ENCODE assay signal across 8 cellular contexts in genomic region chr3:25648107-25648535, GRCh38. TPM values are rescaled to one million over a fixed set of nuclear protein-coding genes. Genes with fewer than 3 reads are reported as not detected.
DNase-seq lines count a peak whose midpoint lies in the region; TF ChIP-seq lines count a peak whose summit lies in the region.

No MANE protein-coding gene starts in this region.

- H2AFZ ChIP-seq in H9 (ENCODE audit: low read length) = no peak overlapping the region

- H3K4me2 ChIP-seq in H9 (ENCODE audit: insufficient read depth, insufficient read length, low read length) = no peak overlapping the region

- H3K27ac ChIP-seq in H9 (ENCODE audit: insufficient read length, low read depth, low read length) = no peak overlapping the region

- H3K14ac ChIP-seq in H9 (ENCODE audit: insufficient read depth, low read length) = no peak overlapping the region

- peaks cover 15 to 20% of the 10 kb centered on the region in 2 experiments for H3K9me3 Mint-ChIP-seq in H9
- H3K9me3 Mint-ChIP-seq in activated T-helper 2 cell treated with anti-CD3 and anti-CD28 coated beads, Interferon-gamma antibody, Interleukin-2, Interleukin-4, amounts not matched to agents 10 μg/mL and 5 μg/mL and 100 μg/mL, durations not matched to agents 14 hours and 24 hours and 36 hours = peaks cover 25% of the 10 kb centered on the region
- peaks cover 15% of the 10 kb centered on the region for H3K9me3 Mint-ChIP-seq in osteocyte (ENCODE audit: unreplicated experiment)
- H3K9me3 Mint-ChIP-seq in type B pancreatic cell = peaks cover 18% of the 10 kb centered on the region

- no peak overlapping the region for H2BK120ac ChIP-seq in H9 (ENCODE audit: low read depth, low read length, poor library complexity, severe bottlenecking)

- no peak overlapping the region for H3T11ph ChIP-seq in H9 (ENCODE audit: low read length)

- intact Hi-C loops in activated T-helper 2 cell treated with anti-CD3 and anti-CD28 coated beads, Interferon-gamma antibody, Interleukin-2, Interleukin-4, amounts not matched to agents 10 μg/mL and 5 μg/mL and 100 μg/mL, durations not matched to agents 14 hours and 24 hours and 36 hours (cut with micrococcal nuclease) = loop anchor here (1.0 to 5.0 kb wide), 5 partner anchors 15 to 1065 kb away; partner anchors contain the start of gene NGLY1

- H3K23me2 ChIP-seq in H9 (ENCODE audit: insufficient read length, low read depth, low read length, poor library complexity, severe bottlenecking) = no peaks in the 10 kb centered on the region

- no peaks in the 10 kb centered on the region; the same call in 1 of the 2 replicates for H3K4me1 ChIP-seq in H9 (ENCODE audit: insufficient read depth, low read length)

- peaks cover 26 to 57% (median 35%) of the 10 kb centered on the region in 3 experiments for H3K36me3 Mint-ChIP-seq in H9 (ENCODE audit: insufficient read depth in 1 of 3, low read depth in 3 of 3)
- H3K36me3 Mint-ChIP-seq in activated T-helper 2 cell treated with anti-CD3 and anti-CD28 coated beads, Interferon-gamma antibody, Interleukin-2, Interleukin-4, amounts not matched to agents 10 μg/mL and 5 μg/mL and 100 μg/mL, durations not matched to agents 14 hours and 24 hours and 36 hours (ENCODE audit: low read depth) = peaks cover 49% of the 10 kb centered on the region
- H3K36me3 Mint-ChIP-seq in osteocyte (ENCODE audit: unreplicated experiment) = peaks cover 25% of the 10 kb centered on the region
- peaks cover 44% of the 10 kb centered on the region for H3K36me3 Mint-ChIP-seq in type B pancreatic cell

- H3K56ac ChIP-seq in H9 (ENCODE audit: insufficient read length, low read depth, low read length) = no peak overlapping the region

- H3K4ac ChIP-seq in H9 (ENCODE audit: low read depth, low read length) = no peak overlapping the region

- no peak overlapping the region for H4K5ac ChIP-seq in H9 (ENCODE audit: insufficient read length, low read depth, low read length)

- H2BK15ac ChIP-seq in H9 (ENCODE audit: low read depth, low read length) = no peak overlapping the region

- H4K20me1 ChIP-seq in H9 (ENCODE audit: control insufficient read depth, insufficient read depth, insufficient read length) = no peaks in the 10 kb centered on the region

- no peak overlapping the region for H3K4me3 ChIP-seq in LNCaP clone FGC (ENCODE audit: low read depth, low read length)

- no peak overlapping the region for H4K8ac ChIP-seq in H9 (replicated peaks; ENCODE audit: insufficient read length, low read depth, low read length)

- H3K27me3 Mint-ChIP-seq in H9 (ENCODE audit: low read depth) (no peaks in the 10 kb centered on the region), osteocyte (ENCODE audit: unreplicated experiment) (no peaks in the 10 kb centered on the region), type B pancreatic cell (no peaks in the 10 kb centered on the region)
- no peaks in the 10 kb centered on the region for H3K27me3 Mint-ChIP-seq in activated T-helper 2 cell treated with anti-CD3 and anti-CD28 coated beads, Interferon-gamma antibody, Interleukin-2, Interleukin-4, amounts not matched to agents 10 μg/mL and 5 μg/mL and 100 μg/mL, durations not matched to agents 14 hours and 24 hours and 36 hours (ENCODE audit: low read depth)

- H3K79me2 ChIP-seq in H9 (ENCODE audit: insufficient read depth, low read length) = peaks cover 16% of the 10 kb centered on the region; the same call in 1 of the 2 replicates

- no CpG with 5 or more reads among the region's 3 CpGs for WGBS in H9 (ENCODE audit: extremely low coverage, insufficient read length, low lambda C conversion rate)

- no peak overlapping the region for H2BK20ac ChIP-seq in H9 (ENCODE audit: low read depth, low read length, poor library complexity, severe bottlenecking)

- peak overlapping the region; percentile 85 to 87 (median 87); a peak in 5 of 7 replicates for H3K27ac Mint-ChIP-seq in H9
- H3K27ac Mint-ChIP-seq in activated T-helper 2 cell treated with anti-CD3 and anti-CD28 coated beads, Interferon-gamma antibody, Interleukin-2, Interleukin-4, amounts not matched to agents 10 μg/mL and 5 μg/mL and 100 μg/mL, durations not matched to agents 14 hours and 24 hours and 36 hours = no peak overlapping the region
- H3K27ac Mint-ChIP-seq in osteocyte (ENCODE audit: unreplicated experiment) = no peak overlapping the region
- peak overlapping the region; percentile 52 for H3K27ac Mint-ChIP-seq in type B pancreatic cell

- no peak overlapping the region; a peak in 1 of 5 replicates for H3K4me3 Mint-ChIP-seq in H9
- no peak overlapping the region for H3K4me3 Mint-ChIP-seq in activated T-helper 2 cell treated with anti-CD3 and anti-CD28 coated beads, Interferon-gamma antibody, Interleukin-2, Interleukin-4, amounts not matched to agents 10 μg/mL and 5 μg/mL and 100 μg/mL, durations not matched to agents 14 hours and 24 hours and 36 hours (ENCODE audit: low read depth)
- H3K4me3 Mint-ChIP-seq in osteocyte (ENCODE audit: unreplicated experiment) = no peak overlapping the region
- H3K4me3 Mint-ChIP-seq in type B pancreatic cell = peak overlapping the region; percentile 4

- no peak overlapping the region for H4K91ac ChIP-seq in H9 (ENCODE audit: insufficient read length, low read depth, low read length)

- no peak overlapping the region for H2AK5ac ChIP-seq in H9 (ENCODE audit: insufficient read length, low read length)

- H3K79me1 ChIP-seq in H9 (ENCODE audit: insufficient read depth, low read depth, low read length, poor library complexity, severe bottlenecking) = peaks cover 3% of the 10 kb centered on the region

- H3K9ac ChIP-seq in H9 (ENCODE audit: extremely low read depth, insufficient read length, low read length) = no peak overlapping the region

- H3K4me1 Mint-ChIP-seq in H9 (peaks cover 22 to 28% of the 10 kb centered on the region in 2 experiments), osteocyte (ENCODE audit: unreplicated experiment) (peaks cover 34% of the 10 kb centered on the region), type B pancreatic cell (ENCODE audit: unreplicated experiment) (peaks cover 15% of the 10 kb centered on the region)
- peaks cover 29% of the 10 kb centered on the region for H3K4me1 Mint-ChIP-seq in activated T-helper 2 cell treated with anti-CD3 and anti-CD28 coated beads, Interferon-gamma antibody, Interleukin-2, Interleukin-4, amounts not matched to agents 10 μg/mL and 5 μg/mL and 100 μg/mL, durations not matched to agents 14 hours and 24 hours and 36 hours (ENCODE audit: low read depth)

- no peak overlapping the region for H3K23ac ChIP-seq in H9 (ENCODE audit: insufficient read length, low read depth, low read length)

- TF ChIP-seq CTCF in H9 (conservative IDR thresholded peaks at IDR 0.05) = peak; percentile 98
- peak; percentile 87 for TF ChIP-seq CTCF in LNCaP clone FGC (IDR thresholded peaks at IDR 0.05; ENCODE audit: control insufficient read depth, extremely low read depth, insufficient read depth)
- peak; percentile 89 for TF ChIP-seq CTCF in osteocyte (IDR thresholded peaks at IDR 0.05)
- peak; percentile 93 for TF ChIP-seq CTCF in type B pancreatic cell (conservative IDR thresholded peaks at IDR 0.05)

- no peaks in the 10 kb centered on the region for H3K27me3 ChIP-seq in H9 (ENCODE audit: insufficient read depth, low read length)

- DNase-seq in GM03348 (ENCODE audit: low spot score) (peak; percentile 69), H9 (peak; percentile 84), LNCaP clone FGC (ENCODE audit: low read depth) (peak; percentile 67), SHP77 (lab: John Stamatoyannopoulos, UW) (peak; percentile 55 to 59), foreskin melanocyte (peak; percentile 70), osteocyte (ENCODE audit: extremely low spot score, unreplicated experiment) (no peak), type B pancreatic cell (ENCODE audit: extremely low spot score, unreplicated experiment) (no peak)
- peak; percentile 65 for DNase-seq in activated T-helper 2 cell treated with anti-CD3 and anti-CD28 coated beads, Interferon-gamma antibody, Interleukin-2, Interleukin-4, amounts not matched to agents 10 μg/mL and 5 μg/mL and 100 μg/mL, durations not matched to agents 14 hours and 24 hours and 36 hours (ENCODE audit: low spot score)

- H2BK5ac ChIP-seq in H9 (ENCODE audit: insufficient read length, low read length) = no peak overlapping the region

- H2BK12ac ChIP-seq in H9 (ENCODE audit: insufficient read length, low read depth, low read length) = no peak overlapping the region

- H3K18ac ChIP-seq in H9 (ENCODE audit: insufficient read length, low read depth, low read length) = no peak overlapping the region

- H3K9me3 ChIP-seq in H9 (ENCODE audit: control insufficient read depth, low read depth, low read length) = no peaks in the 10 kb centered on the region

RNA-seq across cellular contexts. Expression of gene TOP2B, which starts 16.6 kb away (rescaled TPM):
- 170 and 181 TPM in 2 replicates for total RNA-seq in H9 (2021)
- total RNA-seq in activated T-helper 2 cell treated with anti-CD3 and anti-CD28 coated beads, Interferon-gamma antibody, Interleukin-2, Interleukin-4, amounts not matched to agents 10 μg/mL and 5 μg/mL and 100 μg/mL, durations not matched to agents 14 hours and 24 hours and 36 hours = 167 and 170 TPM in 2 replicates
- 90.1 and 99.5 TPM in 2 replicates for total RNA-seq in osteocyte
- total RNA-seq in type B pancreatic cell (ENCODE audit: low replicate concordance) = 106 and 198 TPM in 2 replicates

Comparison
In these comparisons a context has a peak if more than half of its experiments do, and no peak if none do; other contexts are left out.
1. DNase-seq: peak in GM03348 (single experiment), H9 (single experiment), LNCaP clone FGC (single experiment), SHP77 (2 of 2), activated T-helper 2 cell treated with anti-CD3 and anti-CD28 coated beads, Interferon-gamma antibody, Interleukin-2, Interleukin-4, amounts not matched to agents 10 μg/mL and 5 μg/mL and 100 μg/mL, durations not matched to agents 14 hours and 24 hours and 36 hours (single experiment) and foreskin melanocyte (single experiment); none in osteocyte (single experiment) and type B pancreatic cell (single experiment).
2. H3K27ac Mint-ChIP-seq: peak in H9 (3 of 3) and type B pancreatic cell (single experiment); none in activated T-helper 2 cell treated with anti-CD3 and anti-CD28 coated beads, Interferon-gamma antibody, Interleukin-2, Interleukin-4, amounts not matched to agents 10 μg/mL and 5 μg/mL and 100 μg/mL, durations not matched to agents 14 hours and 24 hours and 36 hours (single experiment) and osteocyte (single experiment).
3. Peak in every context shown above with its lines, with median percentiles within 50 percentile points of each other: CTCF ChIP-seq.